ENCODE assay signal across 8 cellular contexts in the genomic region with DNA sequence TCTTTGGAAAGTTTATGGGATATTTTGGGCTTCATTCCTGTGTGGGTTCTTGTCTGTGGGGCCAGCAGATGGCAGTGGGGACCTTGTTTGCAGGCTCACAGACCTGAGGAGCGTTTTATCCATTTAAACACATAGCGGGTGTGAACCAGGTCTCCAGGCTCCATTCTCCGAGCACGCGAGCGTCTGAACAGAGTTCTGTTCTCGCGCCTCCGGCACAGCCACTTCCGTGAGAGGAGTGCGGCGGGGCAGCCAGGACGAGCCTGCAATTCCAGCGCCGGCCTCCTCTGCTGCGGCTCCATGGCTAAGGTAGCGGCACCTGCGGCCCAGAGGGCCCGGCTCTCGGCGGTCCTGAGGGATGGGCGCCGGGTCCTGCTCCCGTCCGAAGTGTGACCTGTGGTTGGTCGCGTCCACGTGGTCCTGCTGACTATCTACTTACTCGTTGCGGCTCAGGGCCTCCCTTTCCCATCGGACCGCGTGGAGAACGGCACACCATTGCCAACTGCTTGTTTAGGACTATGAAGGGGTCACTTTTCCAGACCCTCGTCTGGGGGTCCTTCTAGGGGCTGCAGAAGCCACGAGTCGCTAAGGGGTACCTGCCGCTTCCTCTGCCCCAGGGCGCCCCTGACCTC. TPM values are rescaled to one million over a fixed set of nuclear protein-coding genes. Genes with fewer than 3 reads are reported as not detected.
A peak's percentile ranks its signal among the peaks of the same experiment; 100 is the strongest.
DNase-seq lines count a peak whose midpoint lies in the region; ATAC-seq and TF ChIP-seq lines count a peak whose summit lies in the region.

No MANE protein-coding gene starts in this region.

- peak overlapping the region; percentile 69 for H3K4me3 Mint-ChIP-seq in activated naive CD8-positive, alpha-beta T cell

- no peaks in the 10 kb centered on the region for H3K36me3 ChIP-seq in A673 (ENCODE audit: insufficient read depth, low read length, poor library complexity, severe bottlenecking)
- H3K36me3 ChIP-seq in iPS-18a (ENCODE audit: control insufficient read depth, low read depth, low read length), result no peaks in the 10 kb centered on the region
- H3K36me3 ChIP-seq in tibial artery, result no peaks in the 10 kb centered on the region

- H3K9me3 ChIP-seq in A673 (ENCODE audit: low read depth, low read length, poor library complexity, severe bottlenecking), result peaks cover 3% of the 10 kb centered on the region
- H3K9me3 ChIP-seq in iPS-18a (ENCODE audit: control insufficient read depth, low read depth, low read length), result no peaks in the 10 kb centered on the region
- H3K9me3 ChIP-seq in tibial artery, result peaks cover 0 to 6% (median 0%) of the 10 kb centered on the region in 3 donors

- no peaks in the 10 kb centered on the region for H3K36me3 Mint-ChIP-seq in activated naive CD8-positive, alpha-beta T cell

- CTCF ChIA-PET in A673 (lab: Charles Lee), result interaction anchor here (0.6 kb wide), 2 partner anchors 128 to 198 kb away, joined by 4 to 8 read pairs; a partner anchor contains a TSS

- peak; percentile 58 for DNase-seq in A673 (ENCODE audit: low spot score)
- DNase-seq in tibial artery, result no peak
- no peak for DNase-seq in T1000 (lab: John Stamatoyannopoulos, UW)
- DNase-seq in GM19238 (ENCODE audit: insufficient read length, low spot score), result no peak
- no peak for DNase-seq in NCI-H1092 treated with DMSO at 0.1 percent for 48 hours (lab: John Stamatoyannopoulos, UW)

- no peak overlapping the region for H3K27ac ChIP-seq in A673 (ENCODE audit: low read depth, low read length, poor library complexity, severe bottlenecking)
- no peak overlapping the region for H3K27ac ChIP-seq in iPS-18a (ENCODE audit: low read length)
- H3K27ac ChIP-seq in tibial artery, result no peak overlapping the region

- POLR2A ChIA-PET in A673 (lab: Charles Lee; ENCODE audit: low non-redundant PET), result no interaction called here

- peak; percentile 45 for TF ChIP-seq CTCF in A673 (conservative IDR thresholded peaks at IDR 0.05; ENCODE audit: low read depth, low read length)
- no peak for TF ChIP-seq CTCF in tibial artery (IDR thresholded peaks at IDR 0.05)

- peaks cover 14% of the 10 kb centered on the region for H3K27me3 Mint-ChIP-seq in activated naive CD8-positive, alpha-beta T cell

- H3K9me3 Mint-ChIP-seq in activated naive CD8-positive, alpha-beta T cell (ENCODE audit: low read depth), result no peaks in the 10 kb centered on the region

- H3K4me1 ChIP-seq in A673 (ENCODE audit: insufficient read depth, low read length, poor library complexity, severe bottlenecking) (peaks cover 6% of the 10 kb centered on the region), iPS-18a (ENCODE audit: control insufficient read depth, low read depth, low read length) (peaks cover 26% of the 10 kb centered on the region), tibial artery (peaks cover 0 to 41% (median 25%) of the 10 kb centered on the region in 4 donors)

- H3K27me3 ChIP-seq in A673 (replicated peaks; ENCODE audit: insufficient read depth, low read depth, low read length, poor library complexity) (no peaks in the 10 kb centered on the region), iPS-18a (ENCODE audit: control insufficient read depth, insufficient read depth, low read length) (peaks cover 53% of the 10 kb centered on the region), tibial artery (peaks cover 6 to 77% of the 10 kb centered on the region in 2 donors)

- peak; percentile 16 for ATAC-seq in GM18502 (IDR thresholded peaks at IDR 0.05; ENCODE audit: poor library complexity, unreplicated experiment)

- H3K27ac Mint-ChIP-seq in activated naive CD8-positive, alpha-beta T cell, result no peak overlapping the region

- H3K4me1 Mint-ChIP-seq in activated naive CD8-positive, alpha-beta T cell (ENCODE audit: low read depth), result peaks cover 11% of the 10 kb centered on the region

- H3K4me3 ChIP-seq in A673 (ENCODE audit: low read depth, low read length, poor library complexity, severe bottlenecking), result peak overlapping the region; percentile 42
- peak overlapping the region; percentile 31 for H3K4me3 ChIP-seq in iPS-18a (ENCODE audit: low read length)
- peak overlapping the region; percentile 12 to 44 for H3K4me3 ChIP-seq in tibial artery

- intact Hi-C loops in A673 (cut with micrococcal nuclease; ENCODE audit: unreplicated experiment), result loop anchor here (2.0 kb wide), 2 partner anchors 114 to 150 kb away; no protein-coding TSS in a partner anchor
- intact Hi-C loops in tibial artery (cut with DNase I; ENCODE audit: low total_unique reads), result no loop called here

- no peak overlapping the region for H3K9ac ChIP-seq in iPS-18a (ENCODE audit: low read length)

- BruUV-seq in A673 (replicated peaks; lab: Mats Ljungman, UMichigan), result no TSS peak

RNA-seq across cellular contexts. Expression of a gene that starts 7.3 kb away (rescaled TPM):
- 7.4 and 8.9 TPM in 2 replicates for total RNA-seq in A673 (2021)

RNA-seq across cellular contexts. Expression of a gene that starts 17.3 kb away (rescaled TPM):
- total RNA-seq in A673 (2021), result 0.82 and 1.4 TPM in 2 replicates

RNA-seq across cellular contexts. Expression of a gene that starts 39.7 kb away (rescaled TPM):
- total RNA-seq in A673 (2021), result 72.6 and 78.1 TPM in 2 replicates

RNA-seq across cellular contexts. Expression of a gene that starts 43.7 kb away (rescaled TPM):
- total RNA-seq in A673 (2021), result 0.35 TPM in 1 of 2 replicates, not detected in the other

RNA-seq across cellular contexts. Expression of a gene that starts 53.7 kb away (rescaled TPM):
- total RNA-seq in A673 (2021), result 645 and 714 TPM in 2 replicates
